ENCODE assay signal across 1 cellular context in genomic region chr12:109847166-109847700, GRCh38.
TF ChIP-seq lines count a peak whose summit lies in the region.

No MANE protein-coding gene starts in this region.

TF ChIP-seq in HepG2, 621 proteins besides CTCF, POLR2A, EP300 and RAD21:
- no peak for TF ChIP-seq ZNF768 (CRISPR knock-in tag; IDR thresholded peaks at IDR 0.05)
- no peak for TF ChIP-seq FOXA1 (IDR thresholded peaks at IDR 0.05)
- no peak for TF ChIP-seq FOXA1 (CRISPR knock-in tag; IDR thresholded peaks at IDR 0.05)
- no peak for TF ChIP-seq ATF1 (CRISPR knock-in tag; IDR thresholded peaks at IDR 0.05)
- TF ChIP-seq EHMT2 (IDR thresholded peaks at IDR 0.05; ENCODE audit: borderline replicate concordance, low read depth, low read length) = no peak
- TF ChIP-seq MAFF (IDR thresholded peaks at IDR 0.05; ENCODE audit: low read depth, low read length) = no peak
- TF ChIP-seq REXO4 (CRISPR knock-in tag; IDR thresholded peaks at IDR 0.05; ENCODE audit: borderline replicate concordance) = no peak
- TF ChIP-seq XRCC5 (optimal IDR thresholded peaks at IDR 0.05; ENCODE audit: low read length) = no peak
